ENCODE assay signal across 1 cellular context in genomic region chr9:111067472-111067871, GRCh38.
TF ChIP-seq lines count a peak whose summit lies in the region.

No MANE protein-coding gene starts in this region.

TF ChIP-seq in SK-N-SH, 30 proteins besides CTCF, POLR2A, EP300 and RAD21 (continued from another document):
- no peak for TF ChIP-seq FOSL2 (IDR thresholded peaks at IDR 0.05; ENCODE audit: borderline replicate concordance, low read depth)
- TF ChIP-seq PBX3 (IDR thresholded peaks at IDR 0.05) = peak; percentile 45; the same call in 1 of the 2 replicates
- no peak for TF ChIP-seq SMC3 (IDR thresholded peaks at IDR 0.05; ENCODE audit: low read depth, low read length)
- no peak for TF ChIP-seq TAF1 (IDR thresholded peaks at IDR 0.05; ENCODE audit: borderline replicate concordance, low read depth, low read length)
- TF ChIP-seq NFIC (IDR thresholded peaks at IDR 0.05; ENCODE audit: borderline replicate concordance) = no peak
- peak; percentile 73 for TF ChIP-seq GATA2 (CRISPR knock-in tag; IDR thresholded peaks at IDR 0.05)
- no peak for TF ChIP-seq MAX (IDR thresholded peaks at IDR 0.05; ENCODE audit: low read depth)
- TF ChIP-seq JUND (IDR thresholded peaks at IDR 0.05) = no peak
- TF ChIP-seq YY1 (IDR thresholded peaks at IDR 0.05; ENCODE audit: low read depth) = no peak
- TF ChIP-seq ZBTB33 (IDR thresholded peaks at IDR 0.05; ENCODE audit: borderline replicate concordance, low read depth) = no peak
- peak; percentile 52 for TF ChIP-seq CHD2 (IDR thresholded peaks at IDR 0.05; ENCODE audit: low read length, partially characterized antibody)
- no peak for TF ChIP-seq MEF2A (IDR thresholded peaks at IDR 0.05; ENCODE audit: borderline replicate concordance, low read depth)
- no peak for TF ChIP-seq RFX5 (IDR thresholded peaks at IDR 0.05; ENCODE audit: low read length)
- no peak for TF ChIP-seq TEAD4 (IDR thresholded peaks at IDR 0.05; ENCODE audit: borderline replicate concordance, insufficient read depth)
- TF ChIP-seq, protein P1, sequence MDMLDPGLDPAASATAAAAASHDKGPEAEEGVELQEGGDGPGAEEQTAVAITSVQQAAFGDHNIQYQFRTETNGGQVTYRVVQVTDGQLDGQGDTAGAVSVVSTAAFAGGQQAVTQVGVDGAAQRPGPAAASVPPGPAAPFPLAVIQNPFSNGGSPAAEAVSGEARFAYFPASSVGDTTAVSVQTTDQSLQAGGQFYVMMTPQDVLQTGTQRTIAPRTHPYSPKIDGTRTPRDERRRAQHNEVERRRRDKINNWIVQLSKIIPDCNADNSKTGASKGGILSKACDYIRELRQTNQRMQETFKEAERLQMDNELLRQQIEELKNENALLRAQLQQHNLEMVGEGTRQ (IDR thresholded peaks at IDR 0.05; ENCODE audit: borderline replicate concordance, low read depth, low read length) = no peak
- no peak for TF ChIP-seq EZH2phosphoT487 (IDR thresholded peaks at IDR 0.05; ENCODE audit: borderline replicate concordance, low read depth)
- peak; percentile 77 for TF ChIP-seq RCOR1 (IDR thresholded peaks at IDR 0.05; ENCODE audit: low read length)
- TF ChIP-seq ELF1 (IDR thresholded peaks at IDR 0.05) = no peak
- TF ChIP-seq, protein P2, sequence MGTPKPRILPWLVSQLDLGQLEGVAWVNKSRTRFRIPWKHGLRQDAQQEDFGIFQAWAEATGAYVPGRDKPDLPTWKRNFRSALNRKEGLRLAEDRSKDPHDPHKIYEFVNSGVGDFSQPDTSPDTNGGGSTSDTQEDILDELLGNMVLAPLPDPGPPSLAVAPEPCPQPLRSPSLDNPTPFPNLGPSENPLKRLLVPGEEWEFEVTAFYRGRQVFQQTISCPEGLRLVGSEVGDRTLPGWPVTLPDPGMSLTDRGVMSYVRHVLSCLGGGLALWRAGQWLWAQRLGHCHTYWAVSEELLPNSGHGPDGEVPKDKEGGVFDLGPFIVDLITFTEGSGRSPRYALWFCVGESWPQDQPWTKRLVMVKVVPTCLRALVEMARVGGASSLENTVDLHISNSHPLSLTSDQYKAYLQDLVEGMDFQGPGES (IDR thresholded peaks at IDR 0.05; ENCODE audit: low read depth, low read length) = no peak
- TF ChIP-seq, protein P3, sequence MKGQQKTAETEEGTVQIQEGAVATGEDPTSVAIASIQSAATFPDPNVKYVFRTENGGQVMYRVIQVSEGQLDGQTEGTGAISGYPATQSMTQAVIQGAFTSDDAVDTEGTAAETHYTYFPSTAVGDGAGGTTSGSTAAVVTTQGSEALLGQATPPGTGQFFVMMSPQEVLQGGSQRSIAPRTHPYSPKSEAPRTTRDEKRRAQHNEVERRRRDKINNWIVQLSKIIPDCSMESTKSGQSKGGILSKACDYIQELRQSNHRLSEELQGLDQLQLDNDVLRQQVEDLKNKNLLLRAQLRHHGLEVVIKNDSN (IDR thresholded peaks at IDR 0.05; ENCODE audit: borderline replicate concordance, low read depth) = no peak
- TF ChIP-seq TCF12 (IDR thresholded peaks at IDR 0.05) = peak; percentile 38
- TF ChIP-seq MXI1 (IDR thresholded peaks at IDR 0.05; ENCODE audit: low read depth, low read length) = 0 out of 2 replicates have a peak, but pooled peaks have one; percentile 20
- no peak for TF ChIP-seq SIN3A (IDR thresholded peaks at IDR 0.05; ENCODE audit: borderline replicate concordance, low read depth, low read length)
- no peak for TF ChIP-seq NRF1 (IDR thresholded peaks at IDR 0.05; ENCODE audit: low read depth, low read length)
- no peak for TF ChIP-seq RXRA (IDR thresholded peaks at IDR 0.05; ENCODE audit: borderline replicate concordance, low read depth)
- no peak for TF ChIP-seq POLR2AphosphoS5 (IDR thresholded peaks at IDR 0.05; ENCODE audit: low read depth, low read length)
- no peak for TF ChIP-seq FOXJ3 (CRISPR knock-in tag; IDR thresholded peaks at IDR 0.05)
- no peak for TF ChIP-seq FOXM1 (IDR thresholded peaks at IDR 0.05; ENCODE audit: low read depth)
TF ChIP-seq in SK-N-SH: peak in this region for 6.
